20 cellular contexts compared by ENCODE assay signal in the genomic region with DNA sequence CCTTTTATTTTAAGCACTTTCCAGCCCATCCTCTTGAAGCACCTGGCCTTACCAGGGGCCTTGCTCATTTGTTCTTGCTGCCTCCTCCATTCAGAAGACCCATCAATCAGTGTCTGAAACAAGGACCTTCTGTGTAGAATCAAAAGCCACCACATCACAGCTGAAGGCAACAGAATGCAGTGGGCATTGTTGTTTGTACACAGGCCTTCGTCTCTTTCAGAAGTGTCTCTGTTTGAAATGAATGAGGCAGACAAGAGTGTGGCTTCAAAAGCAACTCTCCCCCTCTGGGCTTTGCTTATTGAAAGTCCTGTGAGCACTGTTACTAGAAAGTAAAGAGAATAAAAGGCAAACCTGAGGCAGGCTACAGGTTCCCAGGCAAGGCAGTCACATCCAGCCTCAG. TPM values are rescaled to one million over a fixed set of nuclear protein-coding genes. Genes with fewer than 3 reads are reported as not detected.
DNase-seq lines count a peak whose midpoint lies in the region; TF ChIP-seq lines count a peak whose summit lies in the region.
"Had no signal": no experiment of that assay in that cellular context is flagged by ENCODE, and none has a peak within 500 bp of the region (broad histone marks: within the 10 kb centered on the region; RNA-seq: fewer than 3 reads in every experiment).

No MANE protein-coding gene starts in this region.

- no peak overlapping the region for H3K27ac Mint-ChIP-seq in glutamatergic neuron (ENCODE audit: unreplicated experiment)
- H3K27ac Mint-ChIP-seq: activated naive CD8-positive, alpha-beta T cell treated with anti-CD3 and anti-CD28 coated beads, Interleukin-2, amount 10 ng/mL, durations not matched to agents 7 days and 5 days; activated T-helper 2 cell treated with anti-CD3 and anti-CD28 coated beads, Interferon-gamma antibody, Interleukin-2, Interleukin-4, amounts not matched to agents 10 μg/mL and 5 μg/mL and 100 μg/mL, durations not matched to agents 14 hours and 24 hours and 36 hours; B cell; memory B cell; naive B cell; T-cell had no signal

- peaks cover 1% of the 10 kb centered on the region for H3K27me3 Mint-ChIP-seq in glutamatergic neuron (ENCODE audit: unreplicated experiment)
- H3K27me3 Mint-ChIP-seq: activated naive CD8-positive, alpha-beta T cell treated with anti-CD3 and anti-CD28 coated beads, Interleukin-2, amount 10 ng/mL, durations not matched to agents 7 days and 5 days; T-cell had no signal

- DNase-seq in DMS53 (lab: John Stamatoyannopoulos, UW) (peak; percentile 37), DMS53 treated with DMSO at 0.1 percent for 48 hours (lab: John Stamatoyannopoulos, UW; ENCODE audit: unreplicated experiment) (no peak), NCI-H510A treated with DMSO at 0.1 percent for 48 hours (lab: John Stamatoyannopoulos, UW) (peak; percentile 57), globus pallidus (ENCODE audit: low spot score) (peak; percentile 95), occipital lobe (lab: John Stamatoyannopoulos, UW) (peak; percentile 26), glutamatergic neuron (no peak), NAMALWA (ENCODE audit: low spot score) (no peak), SHP77 (lab: John Stamatoyannopoulos, UW) (no peak)
- DNase-seq: 8988T; activated CD4-positive, alpha-beta T cell treated with anti-CD3 and anti-CD28 coated beads for 4 hours; activated naive CD8-positive, alpha-beta T cell treated with anti-CD3 and anti-CD28 coated beads, Interleukin-2, amount 10 ng/mL, durations not matched to agents 7 days and 5 days; GF-D8; naive B cell; NCI-H2029 treated with DMSO at 0.1 percent for 48 hours; T-cell had no signal

- H3K36me3 Mint-ChIP-seq in glutamatergic neuron (ENCODE audit: unreplicated experiment): no peaks in the 10 kb centered on the region
- H3K36me3 Mint-ChIP-seq: memory B cell, naive B cell, T-cell had no signal

- H3K9me3 Mint-ChIP-seq in glutamatergic neuron (ENCODE audit: unreplicated experiment): no peaks in the 10 kb centered on the region
- H3K9me3 Mint-ChIP-seq: activated T-helper 2 cell treated with anti-CD3 and anti-CD28 coated beads, Interferon-gamma antibody, Interleukin-2, Interleukin-4, amounts not matched to agents 10 μg/mL and 5 μg/mL and 100 μg/mL, durations not matched to agents 14 hours and 24 hours and 36 hours; memory B cell; naive B cell; T-cell had no signal

- H3K4me3 Mint-ChIP-seq in glutamatergic neuron (ENCODE audit: unreplicated experiment): no peak overlapping the region
- H3K4me3 Mint-ChIP-seq: activated naive CD8-positive, alpha-beta T cell treated with anti-CD3 and anti-CD28 coated beads, Interleukin-2, amount 10 ng/mL, durations not matched to agents 7 days and 5 days; B cell; memory B cell; T-cell had no signal

- TF ChIP-seq CTCF in glutamatergic neuron (IDR thresholded peaks at IDR 0.05; ENCODE audit: partially characterized antibody, unreplicated experiment): no peak

- H3K4me1 Mint-ChIP-seq in glutamatergic neuron (ENCODE audit: low read depth, unreplicated experiment): no peaks in the 10 kb centered on the region

RNA-seq across cellular contexts. Expression of a gene that starts 24.4 kb away (rescaled TPM):
- 0.16 TPM for total RNA-seq in occipital lobe
- total RNA-seq in glutamatergic neuron (ENCODE audit: unreplicated experiment): not detected
- total RNA-seq: B cell, temporal lobe, vagina had no signal

Comparison
In these comparisons a context has a peak if more than half of its experiments do, and no peak if none do; other contexts are left out.
1. DNase-seq: peak in DMS53 (single experiment), NCI-H510A treated with DMSO at 0.1 percent for 48 hours (single experiment), globus pallidus (single experiment) and occipital lobe (single experiment); none in DMS53 treated with DMSO at 0.1 percent for 48 hours (single experiment), glutamatergic neuron (single experiment), NAMALWA (single experiment) and SHP77 (0 of 2).